In the genomic region with DNA sequence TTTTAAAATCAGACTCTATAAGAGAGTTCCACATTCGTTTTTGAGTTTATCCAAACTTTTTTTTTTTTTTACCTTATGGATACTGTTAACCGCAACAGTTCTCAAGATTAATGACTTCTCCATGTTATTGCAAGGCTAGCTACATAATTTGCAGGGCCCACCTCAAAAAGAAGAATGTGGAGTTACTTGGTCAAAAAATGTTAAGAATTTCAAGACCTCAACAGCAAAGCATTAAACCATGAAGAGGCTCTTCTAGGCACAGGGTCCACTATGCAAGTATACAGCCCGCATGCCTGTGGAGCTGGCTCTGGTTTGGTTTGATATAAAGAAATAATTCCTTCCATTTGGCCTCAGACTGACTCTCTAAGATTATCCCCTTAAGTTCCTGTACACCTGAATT, we compare ENCODE assay signal across 25 cellular contexts.
DNase-seq lines count a peak whose midpoint lies in the region; ATAC-seq, FAIRE-seq and TF ChIP-seq lines count a peak whose summit lies in the region.
"Had no signal": no experiment of that assay in that cellular context is flagged by ENCODE, and none has a peak within 500 bp of the region (broad histone marks: within the 10 kb centered on the region; RNA-seq: fewer than 3 reads in every experiment).

No MANE protein-coding gene starts in this region.

- H3K4me1 ChIP-seq in astrocyte (ENCODE audit: insufficient read depth, low read length): no peaks in the 10 kb centered on the region
- H3K4me1 ChIP-seq in mesendoderm (ENCODE audit: control insufficient read depth, low read depth, low read length): no peaks in the 10 kb centered on the region
- H3K4me1 ChIP-seq: A549; BE2C; BLaER1 treated with 17β-estradiol and CSF1 and Interleukin-3, amounts not matched to agents 10 nM and 100 nM had no signal

- H3K4me2 ChIP-seq in astrocyte (ENCODE audit: low read length): no peak overlapping the region
- no peak overlapping the region for H3K4me2 ChIP-seq in mesendoderm (ENCODE audit: low read length)
- H3K4me2 ChIP-seq: A549; BLaER1 treated with 17β-estradiol and CSF1 and Interleukin-3, amounts not matched to agents 10 nM and 100 nM had no signal

- no peaks in the 10 kb centered on the region for H3K79me1 ChIP-seq in mesendoderm (ENCODE audit: low read length)

- H3K56ac ChIP-seq in mesendoderm (ENCODE audit: low read length): no peak overlapping the region

- WGBS in mesendoderm (ENCODE audit: extremely low coverage, insufficient coverage, low lambda C conversion rate): no CpG with 5 or more reads among the region's 3 CpGs

- H3K9me3 Mint-ChIP-seq in astrocyte (ENCODE audit: unreplicated experiment) (no peaks in the 10 kb centered on the region), type B pancreatic cell (peaks cover 6% of the 10 kb centered on the region)
- no peaks in the 10 kb centered on the region for H3K9me3 Mint-ChIP-seq in activated T-helper 17 cell treated with anti-CD3 and anti-CD28 coated beads, Interleukin-2, amount 50 U/mL, for 72 hours
- H3K9me3 Mint-ChIP-seq: CD4-positive, alpha-beta T cell had no signal

- H2AK5ac ChIP-seq in mesendoderm (ENCODE audit: low read length): no peak overlapping the region

- no peak overlapping the region for H3K27ac Mint-ChIP-seq in astrocyte (ENCODE audit: unreplicated experiment)
- peak overlapping the region; percentile 23 for H3K27ac Mint-ChIP-seq in type B pancreatic cell
- no peak overlapping the region for H3K27ac Mint-ChIP-seq in activated T-helper 17 cell treated with anti-CD3 and anti-CD28 coated beads, Interleukin-2, amount 50 U/mL, for 72 hours
- H3K27ac Mint-ChIP-seq: CD14-positive monocyte; CD4-positive, alpha-beta T cell; CD8-positive, alpha-beta memory T cell had no signal

- no peak overlapping the region for H3K4me3 ChIP-seq in astrocyte (ENCODE audit: insufficient read depth, low read depth, low read length)
- H3K4me3 ChIP-seq in mesendoderm (ENCODE audit: low read length): no peak overlapping the region
- H3K4me3 ChIP-seq: A549; BLaER1 treated with 17β-estradiol and CSF1 and Interleukin-3, amounts not matched to agents 10 nM and 100 nM; GM12878 had no signal

- H3K27me3 ChIP-seq in astrocyte (ENCODE audit: insufficient read depth, low read length) (no peaks in the 10 kb centered on the region), mesendoderm (ENCODE audit: insufficient read depth, low read length, poor library complexity) (no peaks in the 10 kb centered on the region)
- H3K27me3 ChIP-seq: BE2C; BLaER1 treated with 17β-estradiol and CSF1 and Interleukin-3, amounts not matched to agents 10 nM and 100 nM had no signal

- H2BK15ac ChIP-seq in mesendoderm (replicated peaks; ENCODE audit: low read depth): no peak overlapping the region

- H4K8ac ChIP-seq in mesendoderm (ENCODE audit: low read depth, low read length): no peak overlapping the region

- no peaks in the 10 kb centered on the region for H4K20me1 ChIP-seq in astrocyte (ENCODE audit: insufficient read depth, low read length)
- H4K20me1 ChIP-seq: BLaER1 treated with 17β-estradiol and CSF1 and Interleukin-3, amounts not matched to agents 10 nM and 100 nM had no signal

- H3K36me3 ChIP-seq in astrocyte (ENCODE audit: insufficient read depth, low read length) (no peaks in the 10 kb centered on the region), mesendoderm (ENCODE audit: control insufficient read depth, insufficient read depth, low read length) (no peaks in the 10 kb centered on the region)
- H3K36me3 ChIP-seq: BLaER1 treated with 17β-estradiol and CSF1 and Interleukin-3, amounts not matched to agents 10 nM and 100 nM had no signal

- H3K36me3 Mint-ChIP-seq in astrocyte (ENCODE audit: low read depth, unreplicated experiment): peaks cover 3% of the 10 kb centered on the region
- peaks cover 9% of the 10 kb centered on the region for H3K36me3 Mint-ChIP-seq in type B pancreatic cell
- no peaks in the 10 kb centered on the region for H3K36me3 Mint-ChIP-seq in activated T-helper 17 cell treated with anti-CD3 and anti-CD28 coated beads, Interleukin-2, amount 50 U/mL, for 72 hours (ENCODE audit: low read depth)
- H3K36me3 Mint-ChIP-seq: CD14-positive monocyte; CD8-positive, alpha-beta memory T cell had no signal

- H4K5ac ChIP-seq in mesendoderm (ENCODE audit: low read length): no peak overlapping the region

- H2AFZ ChIP-seq in astrocyte (ENCODE audit: low read depth, low read length): no peak overlapping the region

- no peak for ATAC-seq in activated T-helper 17 cell treated with anti-CD3 and anti-CD28 coated beads, Interleukin-2, amount 50 U/mL, for 72 hours (replicated peaks)
- ATAC-seq: A549, GM12878 had no signal

- H3K4me1 Mint-ChIP-seq in astrocyte (ENCODE audit: low read depth, unreplicated experiment) (peaks cover 2% of the 10 kb centered on the region), type B pancreatic cell (ENCODE audit: unreplicated experiment) (peaks cover 3% of the 10 kb centered on the region)
- H3K4me1 Mint-ChIP-seq in activated T-helper 17 cell treated with anti-CD3 and anti-CD28 coated beads, Interleukin-2, amount 50 U/mL, for 72 hours: no peaks in the 10 kb centered on the region
- H3K4me1 Mint-ChIP-seq: CD14-positive monocyte; CD8-positive, alpha-beta memory T cell had no signal

- no peak overlapping the region for H3K27ac ChIP-seq in astrocyte (ENCODE audit: low read depth, low read length)
- H3K27ac ChIP-seq in mesendoderm (ENCODE audit: low read depth, low read length): no peak overlapping the region
- H3K27ac ChIP-seq: A549; BLaER1 treated with 17β-estradiol and CSF1 and Interleukin-3, amounts not matched to agents 10 nM and 100 nM had no signal

- H3K79me2 ChIP-seq in astrocyte (ENCODE audit: insufficient read depth, low read length): no peaks in the 10 kb centered on the region
- no peaks in the 10 kb centered on the region for H3K79me2 ChIP-seq in mesendoderm (ENCODE audit: control insufficient read depth, insufficient read depth, low read length)

- no peak overlapping the region for H2BK120ac ChIP-seq in mesendoderm (ENCODE audit: low read depth, low read length)

- no peak overlapping the region for H3K23ac ChIP-seq in mesendoderm (ENCODE audit: low read length)

- H3K4me3 Mint-ChIP-seq in astrocyte (ENCODE audit: unreplicated experiment) (no peak overlapping the region), type B pancreatic cell (peak overlapping the region; percentile 5)
- no peak overlapping the region for H3K4me3 Mint-ChIP-seq in activated T-helper 17 cell treated with anti-CD3 and anti-CD28 coated beads, Interleukin-2, amount 50 U/mL, for 72 hours
- H3K4me3 Mint-ChIP-seq: CD14-positive monocyte; CD4-positive, alpha-beta T cell; CD8-positive, alpha-beta memory T cell had no signal

- H3K9me3 ChIP-seq in astrocyte (ENCODE audit: insufficient read depth, low read depth, low read length): no peaks in the 10 kb centered on the region
- H3K9me3 ChIP-seq: A549, BE2C had no signal

- no peak overlapping the region for H3K18ac ChIP-seq in mesendoderm (ENCODE audit: low read length)

- no peak overlapping the region for H3K9ac ChIP-seq in astrocyte (ENCODE audit: low read length)
- H3K9ac ChIP-seq in mesendoderm (ENCODE audit: low read length): no peak overlapping the region
- H3K9ac ChIP-seq: BLaER1 treated with 17β-estradiol and CSF1 and Interleukin-3, amounts not matched to agents 10 nM and 100 nM had no signal

- H2BK5ac ChIP-seq in mesendoderm (ENCODE audit: low read length): no peak overlapping the region

- no peak for TF ChIP-seq CTCF in astrocyte (IDR thresholded peaks at IDR 0.05; ENCODE audit: insufficient read depth, low read depth, low read length)
- TF ChIP-seq CTCF in type B pancreatic cell (conservative IDR thresholded peaks at IDR 0.05): no peak

- DNase-seq in astrocyte (ENCODE audit: low read depth) (peak; percentile 51), glomerular visceral epithelial cell (ENCODE audit: extremely low spot score) (peak; percentile 4), mesendoderm (peak; percentile 68), type B pancreatic cell (ENCODE audit: extremely low spot score, unreplicated experiment) (no peak), NCI-H146 (lab: John Stamatoyannopoulos, UW) (no peak), SKM-1 treated with dmso at 0.1 percent for 144 hours (lab: John Stamatoyannopoulos, UW; ENCODE audit: unreplicated experiment) (no peak)
- DNase-seq: 8988T; ACHN; AML-193; BE2C; CD4-positive, alpha-beta T cell; CD8-positive, alpha-beta memory T cell; DMS 273 treated with DMSO at 0.1 percent for 48 hours; DMS79; EL; GDM1; GOT3; HCEC 1CT had no signal

- FAIRE-seq in astrocyte (lab: Jason Lieb, UNC): no peak
- FAIRE-seq: A549, D721Med, GM12878, H54 had no signal

- H3K27me3 Mint-ChIP-seq in astrocyte (ENCODE audit: low read depth, unreplicated experiment) (no peaks in the 10 kb centered on the region), type B pancreatic cell (peaks cover 4% of the 10 kb centered on the region)
- H3K27me3 Mint-ChIP-seq in activated T-helper 17 cell treated with anti-CD3 and anti-CD28 coated beads, Interleukin-2, amount 50 U/mL, for 72 hours: no peaks in the 10 kb centered on the region
- H3K27me3 Mint-ChIP-seq: CD4-positive, alpha-beta T cell had no signal

- H3K4ac ChIP-seq in mesendoderm (ENCODE audit: low read depth, low read length): no peak overlapping the region

Comparison
In these comparisons a context has a peak if more than half of its experiments do, and no peak if none do; other contexts are left out.
1. DNase-seq: peak in astrocyte (single experiment), glomerular visceral epithelial cell (single experiment) and mesendoderm (single experiment); none in type B pancreatic cell (single experiment), NCI-H146 (single experiment) and SKM-1 treated with dmso at 0.1 percent for 144 hours (single experiment).